ENCODE assay signal across 5 cellular contexts in the genomic region with DNA sequence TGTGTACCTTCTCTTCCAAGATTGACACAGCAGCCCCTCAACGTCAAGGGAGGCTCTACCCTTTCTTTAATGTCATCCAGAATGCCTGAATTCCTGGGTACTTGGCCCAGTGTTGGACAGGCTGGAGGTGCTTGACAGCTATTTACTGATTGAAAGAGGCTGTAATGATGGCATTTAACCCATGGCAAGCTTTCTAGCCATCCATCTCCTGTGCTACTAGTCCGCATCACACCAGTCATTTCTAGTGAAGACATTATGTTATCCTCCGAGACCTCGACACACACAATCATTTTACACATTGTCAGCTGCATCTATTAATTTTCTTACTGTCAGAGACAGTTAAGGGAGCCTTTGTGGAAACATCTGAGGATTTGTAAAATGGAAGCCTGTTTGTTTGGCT.
"Had no signal": no experiment of that assay in that cellular context is flagged by ENCODE, and none has a peak within 500 bp of the region (broad histone marks: within the 10 kb centered on the region; RNA-seq: fewer than 3 reads in every experiment).

No MANE protein-coding gene starts in this region.

- H3K4me2 ChIP-seq: GM23338 had no signal

- DNase-seq: H9, HCEC 1CT had no signal

- H2AFZ ChIP-seq: GM23338 had no signal

- H3K4me3 ChIP-seq: GM23338 had no signal

- ATAC-seq: GM23338, HepG2 had no signal

- H3K27ac ChIP-seq: HL-60 had no signal
